Comparison of ENCODE assay signal across 13 cellular contexts in the genomic region with DNA sequence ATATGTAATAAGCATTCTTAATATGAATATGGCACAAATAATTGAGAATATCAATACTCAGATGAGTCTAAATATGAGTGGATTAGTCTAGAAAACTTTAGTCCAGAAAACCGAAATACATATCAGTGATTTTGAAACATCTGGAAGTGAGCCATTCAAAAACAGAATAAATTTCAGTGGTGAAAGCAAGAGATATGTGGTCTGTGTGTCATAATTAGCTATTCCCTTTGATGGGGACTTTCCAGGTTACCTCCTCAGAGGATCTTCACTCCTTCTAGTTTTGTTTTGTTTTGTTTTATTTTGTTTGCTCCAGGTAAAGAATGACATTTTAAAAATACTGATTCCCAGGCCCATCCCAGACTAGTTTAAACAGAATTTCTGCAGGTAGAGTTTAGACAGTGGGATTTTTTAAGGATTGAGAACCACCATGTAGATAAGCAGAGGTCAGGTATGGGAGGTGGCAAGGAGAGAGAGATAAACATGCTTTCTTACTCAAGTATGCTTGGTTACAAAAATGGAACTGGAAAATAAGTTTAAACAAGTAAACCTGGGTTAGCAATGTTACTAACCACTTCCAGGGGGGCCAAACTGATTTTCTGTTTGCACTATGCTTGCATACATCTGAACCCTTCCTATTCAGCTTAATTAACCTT.
DNase-seq lines count a peak whose midpoint lies in the region; ATAC-seq and TF ChIP-seq lines count a peak whose summit lies in the region.
"Had no signal": no experiment of that assay in that cellular context is flagged by ENCODE, and none has a peak within 500 bp of the region (broad histone marks: within the 10 kb centered on the region; RNA-seq: fewer than 3 reads in every experiment).

No MANE protein-coding gene starts in this region.

- ATAC-seq in GM18858 (IDR thresholded peaks at IDR 0.05; ENCODE audit: unreplicated experiment) (peak; percentile 86), GM21528 (IDR thresholded peaks at IDR 0.05; ENCODE audit: low FRiP score, unreplicated experiment) (peak; percentile 78), HG03175 (IDR thresholded peaks at IDR 0.05; ENCODE audit: unreplicated experiment) (peak; percentile 73), left colon (no peak)

- no peak for TF ChIP-seq CTCF in fibroblast of pulmonary artery (IDR thresholded peaks at IDR 0.05; ENCODE audit: low read length, missing control alignments)

- intact Hi-C loops in left colon (cut with DNase I, micrococcal nuclease) = no loop called here

- peak; percentile 38 for DNase-seq in fibroblast of pulmonary artery (ENCODE audit: low read depth)
- DNase-seq in globus pallidus (ENCODE audit: low spot score) = no peak
- DNase-seq in left colon = no peak
- no peak for DNase-seq in NCI-H2029 treated with DMSO at 0.1 percent for 48 hours (lab: John Stamatoyannopoulos, UW)
- DNase-seq in occipital lobe (lab: John Stamatoyannopoulos, UW) = no peak
- DNase-seq: activated CD8-positive, alpha-beta memory T cell treated with anti-CD3 and anti-CD28 coated beads for 24 hours; colonic mucosa; DMS153; NCI-H1694 treated with DMSO at 0.1 percent for 48 hours had no signal

- H3K4me3 ChIP-seq in fibroblast of pulmonary artery (replicated peaks; ENCODE audit: low read depth, low read length) = no peak overlapping the region
- H3K4me3 ChIP-seq: colonic mucosa, SJSA1 had no signal
